Comparison of ENCODE assay signal across 1 cellular context in genomic region chr6:144063744-144064401, GRCh38.
TF ChIP-seq lines count a peak whose summit lies in the region.

No MANE protein-coding gene starts in this region.

TF ChIP-seq in K562, 482 proteins besides CTCF, POLR2A, EP300 and RAD21 (continued from another document and continues in another):
- TF ChIP-seq THAP12 (CRISPR knock-in tag; IDR thresholded peaks at IDR 0.05) (peak; percentile 65; the same call in 1 of the 2 replicates), ZMIZ1 (IDR thresholded peaks at IDR 0.05; ENCODE audit: low read depth in 2 of 2, low read length in 2 of 2) (peak in 1 of 2 experiments; percentile 41; a peak in 1 of 4 replicates), ZNF77 (CRISPR knock-in tag; IDR thresholded peaks at IDR 0.05) (no peak), POU5F1 (IDR thresholded peaks at IDR 0.05; ENCODE audit: borderline replicate concordance, low read depth, low read length, partially characterized antibody) (no peak), ZNF395 (CRISPR knock-in tag; IDR thresholded peaks at IDR 0.05) (peak; percentile 65; the same call in 1 of the 2 replicates), ATF1 (CRISPR knock-in tag; IDR thresholded peaks at IDR 0.05) (peak; percentile 42; the same call in 1 of the 2 replicates), ATF1 (tag; IDR thresholded peaks at IDR 0.05) (peak; percentile 96), POLR2G (IDR thresholded peaks at IDR 0.05; ENCODE audit: low read depth, low read length) (peak; percentile 98), ZFP91 (CRISPR knock-in tag; IDR thresholded peaks at IDR 0.05) (no peak), HBP1 (CRISPR knock-in tag; IDR thresholded peaks at IDR 0.05) (no peak), FUS (optimal IDR thresholded peaks at IDR 0.05; ENCODE audit: low read depth, low read length) (peak; percentile 63), RNF219 (CRISPR knock-in tag; IDR thresholded peaks at IDR 0.05) (no peak), RFX7 (CRISPR knock-in tag; IDR thresholded peaks at IDR 0.05) (no peak), E2F5 (CRISPR knock-in tag; IDR thresholded peaks at IDR 0.05) (peak; percentile 30; the same call in 1 of the 2 replicates), GMEB1 (CRISPR knock-in tag; IDR thresholded peaks at IDR 0.05) (no peak; the same call in 1 of the 2 replicates), ETV6 (IDR thresholded peaks at IDR 0.05; ENCODE audit: borderline replicate concordance in 1 of 2, low read depth in 2 of 2, low read length in 1 of 2) (no peak), ETV6 (CRISPR knock-in tag; IDR thresholded peaks at IDR 0.05; ENCODE audit: borderline replicate concordance) (0 out of 2 replicates have a peak, but pooled peaks have one; percentile 17), BDP1 (IDR thresholded peaks at IDR 0.05; ENCODE audit: insufficient read depth, insufficient read length) (no peak), SRSF9 (IDR thresholded peaks at IDR 0.05; ENCODE audit: borderline replicate concordance, low read depth, low read length) (no peak), ZNF586 (CRISPR knock-in tag; conservative IDR thresholded peaks at IDR 0.05) (no peak), SMAD3 (CRISPR knock-in tag; conservative IDR thresholded peaks at IDR 0.05) (no peak), CC2D1A (IDR thresholded peaks at IDR 0.05) (no peak), SNAPC5 (CRISPR knock-in tag; IDR thresholded peaks at IDR 0.05) (no peak), ZNF311 (CRISPR knock-in tag; IDR thresholded peaks at IDR 0.05) (0 out of 2 replicates have a peak, but pooled peaks have one; percentile 45), POLR2H (tag; IDR thresholded peaks at IDR 0.05; ENCODE audit: low read depth) (peak; percentile 68), ZNF212 (CRISPR knock-in tag; IDR thresholded peaks at IDR 0.05) (no peak), POLR2B (IDR thresholded peaks at IDR 0.05; ENCODE audit: low read depth, partially characterized antibody) (peak; percentile 79), KDM4B (IDR thresholded peaks at IDR 0.05; ENCODE audit: borderline replicate concordance in 2 of 2, low read depth in 1 of 2) (peak in 1 of 2 experiments; percentile 44; a peak in 1 of 4 replicates), ZNF639 (CRISPR knock-in tag; conservative IDR thresholded peaks at IDR 0.05 in 1 of 2, IDR thresholded peaks at IDR 0.05 in 1 of 2) (peak in 1 of 2 experiments; percentile 69; a peak in 2 of 4 replicates), TEAD1 (CRISPR knock-in tag; IDR thresholded peaks at IDR 0.05) (peak in 1 of 2 experiments; percentile 42; a peak in 1 of 4 replicates), PHF21A (IDR thresholded peaks at IDR 0.05; ENCODE audit: borderline replicate concordance, low read depth) (no peak), STAT6 (CRISPR knock-in tag; IDR thresholded peaks at IDR 0.05) (no peak), SIN3A (IDR thresholded peaks at IDR 0.05; ENCODE audit: borderline replicate concordance in 2 of 2, control insufficient read depth in 1 of 2, low read depth in 2 of 2, low read length in 2 of 2) (peak in 1 of 2 experiments; percentile 66; a peak in 1 of 4 replicates), CCNT2 (IDR thresholded peaks at IDR 0.05; ENCODE audit: borderline replicate concordance, extremely low read depth, insufficient read length, low read depth, low read length) (peak; percentile 70)
